Comparison of ENCODE assay signal across 8 cellular contexts in genomic region chr6:44237021-44237812, GRCh38. TPM values are rescaled to one million over a fixed set of nuclear protein-coding genes. Genes with fewer than 3 reads are reported as not detected.
DNase-seq lines count a peak whose midpoint lies in the region; ATAC-seq and TF ChIP-seq lines count a peak whose summit lies in the region.

No MANE protein-coding gene starts in this region.

- H3K36me3 Mint-ChIP-seq in activated naive CD4-positive, alpha-beta T cell treated with anti-CD3 and anti-CD28 coated beads, Interleukin-2, amount 10 ng/mL, durations not matched to agents 7 days and 5 days = peaks cover 5% of the 10 kb centered on the region
- H3K36me3 Mint-ChIP-seq in neural progenitor cell = peaks cover 3% of the 10 kb centered on the region

- peaks cover 35% of the 10 kb centered on the region for H3K36me3 ChIP-seq in MG63
- H3K36me3 ChIP-seq in gastroesophageal sphincter = peaks cover 0 to 11% of the 10 kb centered on the region in 2 donors
- H3K36me3 ChIP-seq in neural progenitor cell = no peaks in the 10 kb centered on the region
- H3K36me3 ChIP-seq in tibial artery = peaks cover 10 to 14% (median 10%) of the 10 kb centered on the region in 3 donors

- CTCF ChIA-PET in activated naive CD4-positive, alpha-beta T cell treated with anti-CD3 and anti-CD28 coated beads, Interleukin-2, amount 10 ng/mL, durations not matched to agents 7 days and 5 days (lab: Charles Lee) = interaction anchor here (0.6 to 3.1 kb wide), 16 partner anchors 8 to 140 kb away, joined by 3 to 16 read pairs (median 4); partner anchors contain the start of genes HSP90AB1, SLC29A1 and SLC35B2

- H4K20me1 ChIP-seq in neural progenitor cell (ENCODE audit: low read depth) = no peaks in the 10 kb centered on the region

- no peaks in the 10 kb centered on the region for H3K9me3 ChIP-seq in MG63
- H3K9me3 ChIP-seq in gastroesophageal sphincter = no peaks in the 10 kb centered on the region
- no peaks in the 10 kb centered on the region for H3K9me3 ChIP-seq in neural progenitor cell (ENCODE audit: low read depth)
- H3K9me3 ChIP-seq in tibial artery = no peaks in the 10 kb centered on the region

- WGBS in gastroesophageal sphincter (ENCODE audit: low coverage in 1 of 2), 2 donors = 27 to 48% methylated on average over 3 to 6 of the region's 22 CpGs

- no peak overlapping the region for H3K9ac ChIP-seq in neural progenitor cell

- no peaks in the 10 kb centered on the region for H3K9me3 Mint-ChIP-seq in activated naive CD4-positive, alpha-beta T cell treated with anti-CD3 and anti-CD28 coated beads, Interleukin-2, amount 10 ng/mL, durations not matched to agents 7 days and 5 days
- H3K9me3 Mint-ChIP-seq in neural progenitor cell = no peaks in the 10 kb centered on the region

- no peak for TF ChIP-seq POLR2A in gastroesophageal sphincter (IDR thresholded peaks at IDR 0.05)

- TF ChIP-seq CTCF in gastroesophageal sphincter (IDR thresholded peaks at IDR 0.05) (peak in 1 of 4 experiments; percentile 12), neural progenitor cell (IDR thresholded peaks at IDR 0.05) (no peak), tibial artery (IDR thresholded peaks at IDR 0.05) (no peak)

- H3K4me1 ChIP-seq in gastroesophageal sphincter (peaks cover 15 to 64% (median 48%) of the 10 kb centered on the region in 3 donors), neural progenitor cell (peaks cover 8% of the 10 kb centered on the region), tibial artery (peaks cover 0 to 56% (median 46%) of the 10 kb centered on the region in 4 donors)

- H3K4me2 ChIP-seq in neural progenitor cell = peak overlapping the region; percentile 80

- H3K4me3 ChIP-seq in MG63 (peak overlapping the region; percentile 47), gastroesophageal sphincter (peak overlapping the region; percentile 43 to 77), neural progenitor cell (peak overlapping the region; percentile 54), tibial artery (peak overlapping the region; percentile 58 to 73)

- H3K79me2 ChIP-seq in neural progenitor cell (ENCODE audit: low read depth) = no peaks in the 10 kb centered on the region

- H3K27ac Mint-ChIP-seq in activated naive CD4-positive, alpha-beta T cell treated with anti-CD3 and anti-CD28 coated beads, Interleukin-2, amount 10 ng/mL, durations not matched to agents 7 days and 5 days = peak overlapping the region; percentile 91
- peak overlapping the region; percentile 88 for H3K27ac Mint-ChIP-seq in neural progenitor cell

- no peak for TF ChIP-seq EP300 in gastroesophageal sphincter (IDR thresholded peaks at IDR 0.05)

- DNase-seq in DMS53 (lab: John Stamatoyannopoulos, UW) (peak; percentile 99), GOT3 (lab: John Stamatoyannopoulos, UW) (peak; percentile 89), MG63 (peak; percentile 100), SHP77 treated with DMSO at 0.1 percent for 48 hours (lab: John Stamatoyannopoulos, UW) (peak; percentile 72), neural progenitor cell (ENCODE audit: low spot score) (peak; percentile 79), tibial artery (peak; percentile 98)
- DNase-seq in activated naive CD4-positive, alpha-beta T cell treated with anti-CD3 and anti-CD28 coated beads, Interleukin-2, amount 10 ng/mL, durations not matched to agents 7 days and 5 days = peak; percentile 75

- H3K4me3 Mint-ChIP-seq in activated naive CD4-positive, alpha-beta T cell treated with anti-CD3 and anti-CD28 coated beads, Interleukin-2, amount 10 ng/mL, durations not matched to agents 7 days and 5 days = peak overlapping the region; percentile 79
- H3K4me3 Mint-ChIP-seq in neural progenitor cell = peak overlapping the region; percentile 80

- intact Hi-C loops in tibial artery (cut with DNase I; ENCODE audit: low total_unique reads) = no loop called here

- H3K27me3 ChIP-seq in MG63 (no peaks in the 10 kb centered on the region), gastroesophageal sphincter (no peaks in the 10 kb centered on the region), neural progenitor cell (no peaks in the 10 kb centered on the region), tibial artery (no peaks in the 10 kb centered on the region)

- H3K27ac ChIP-seq in gastroesophageal sphincter (peak overlapping the region; percentile 87 to 99 (median 98)), neural progenitor cell (no peak overlapping the region), tibial artery (peak overlapping the region; percentile 94 to 99)

- H3F3A ChIP-seq in neural progenitor cell (ENCODE audit: low read depth) = peaks cover 23% of the 10 kb centered on the region

- peak overlapping the region; percentile 83 for H2AFZ ChIP-seq in neural progenitor cell (replicated peaks)

- peaks cover 8% of the 10 kb centered on the region for H3K27me3 Mint-ChIP-seq in activated naive CD4-positive, alpha-beta T cell treated with anti-CD3 and anti-CD28 coated beads, Interleukin-2, amount 10 ng/mL, durations not matched to agents 7 days and 5 days
- H3K27me3 Mint-ChIP-seq in neural progenitor cell (ENCODE audit: insufficient read depth, low read depth) = peaks cover 7% of the 10 kb centered on the region

- H3K4me1 Mint-ChIP-seq in activated naive CD4-positive, alpha-beta T cell treated with anti-CD3 and anti-CD28 coated beads, Interleukin-2, amount 10 ng/mL, durations not matched to agents 7 days and 5 days = peaks cover 24% of the 10 kb centered on the region
- H3K4me1 Mint-ChIP-seq in neural progenitor cell = peaks cover 30% of the 10 kb centered on the region

- ATAC-seq in gastroesophageal sphincter = peak; percentile 87

RNA-seq across cellular contexts. Expression of gene HSP90AB1, which starts 9.7 kb away (rescaled TPM):
- total RNA-seq in MG63 (2014; rRNA removed; shearing (Covaris generic); ENCODE audit: low replicate concordance) = 5,432 and 5,573 TPM in 2 replicates
- total RNA-seq in gastroesophageal sphincter (100 to 1,000 TPM; 553 to 749 (median 626) TPM), neural progenitor cell (ENCODE audit: low replicate concordance) (1,851 and 2,068 TPM in 2 replicates)

RNA-seq across cellular contexts. Expression of gene SLC29A1, which starts 13.8 kb away (rescaled TPM):
- total RNA-seq in MG63 (2014; rRNA removed; shearing (Covaris generic); ENCODE audit: low replicate concordance) = 118 and 130 TPM in 2 replicates
- total RNA-seq in gastroesophageal sphincter = 100 to 1,000 TPM; 101 to 281 (median 134) TPM
- 34.8 and 69.7 TPM in 2 replicates for total RNA-seq in neural progenitor cell (ENCODE audit: low replicate concordance)

RNA-seq across cellular contexts. Expression of gene SLC35B2, which starts 20.1 kb away (rescaled TPM):
- 386 and 631 TPM in 2 replicates for total RNA-seq in MG63 (2014; rRNA removed; shearing (Covaris generic); ENCODE audit: low replicate concordance)
- total RNA-seq in gastroesophageal sphincter = 10 to 100 TPM; 21.3 to 34.0 (median 25.6) TPM
- total RNA-seq in neural progenitor cell (ENCODE audit: low replicate concordance) = 33.9 and 47.0 TPM in 2 replicates

RNA-seq across cellular contexts. Expression of gene MYMX, which starts 20.5 kb away (rescaled TPM):
- not detected in 2 replicates for total RNA-seq in MG63 (2014; rRNA removed; shearing (Covaris generic); ENCODE audit: low replicate concordance)
- total RNA-seq in gastroesophageal sphincter (1 to 10 TPM in 1 of 4 donors, not detected in 3; 1.4 TPM), neural progenitor cell (ENCODE audit: low replicate concordance) (0.54 and 1.5 TPM in 2 replicates)

RNA-seq across cellular contexts. Expression of gene NFKBIE, which starts 28.1 kb away (rescaled TPM):
- 24.4 and 35.2 TPM in 2 replicates for total RNA-seq in MG63 (2014; rRNA removed; shearing (Covaris generic); ENCODE audit: low replicate concordance)
- total RNA-seq in gastroesophageal sphincter (10 to 100 TPM in 1 of 4 donors, 1 to 10 TPM in 3; 4.2 to 13.4 (median 5.7) TPM), neural progenitor cell (ENCODE audit: low replicate concordance) (5.1 and 15.5 TPM in 2 replicates)
